In genomic region chr12:10689146-10689545, GRCh38 we compare ENCODE assay signal across 4 cellular contexts. TPM values are rescaled to one million over a fixed set of nuclear protein-coding genes. Genes with fewer than 3 reads are reported as not detected.
"Had no signal": no experiment of that assay in that cellular context is flagged by ENCODE, and none has a peak within 500 bp of the region (broad histone marks: within the 10 kb centered on the region; RNA-seq: fewer than 3 reads in every experiment).

No MANE protein-coding gene starts in this region.

- H3K4me3 ChIP-seq: GM12878 had no signal

- DNase-seq: GDM1, GF-D8 had no signal

- ATAC-seq: GM12878 had no signal

RNA-seq across cellular contexts. Expression of gene STYK1, which starts 15.3 kb away (rescaled TPM):
- total RNA-seq: G401 had no signal
